Comparison of ENCODE assay signal across 9 cellular contexts in genomic region chr5:6158974-6159863, GRCh38.
DNase-seq lines count a peak whose midpoint lies in the region; ATAC-seq, FAIRE-seq and TF ChIP-seq lines count a peak whose summit lies in the region.
"Had no signal": no experiment of that assay in that cellular context is flagged by ENCODE, and none has a peak within 500 bp of the region (broad histone marks: within the 10 kb centered on the region; RNA-seq: fewer than 3 reads in every experiment).

No MANE protein-coding gene starts in this region.

- no peak overlapping the region for H3K23ac ChIP-seq in H1 (ENCODE audit: insufficient read length)

- peak overlapping the region; percentile 52 for H3K4me3 ChIP-seq in GM23248
- no peak overlapping the region for H3K4me3 ChIP-seq in H1 (ENCODE audit: extremely low read depth in 1 of 4, insufficient read depth in 2 of 4, low read depth in 3 of 4, low read length in 4 of 4)
- H3K4me3 ChIP-seq in tibial nerve, result no peak overlapping the region

- peaks cover 29% of the 10 kb centered on the region for H3F3A ChIP-seq in GM23248 (ENCODE audit: insufficient read depth)

- in situ Hi-C loops in GM23248 (cut with MboI), result no loop called here

- no peak overlapping the region for H2BK20ac ChIP-seq in H1 (ENCODE audit: low read length)

- H3K4me1 Mint-ChIP-seq in osteocyte (ENCODE audit: unreplicated experiment), result no peaks in the 10 kb centered on the region

- peak; percentile 88 for ATAC-seq in omental fat pad (ENCODE audit: low FRiP score)

- no peaks in the 10 kb centered on the region for H3K36me3 ChIP-seq in GM23248 (ENCODE audit: low read depth)
- no peaks in the 10 kb centered on the region for H3K36me3 ChIP-seq in H1 (ENCODE audit: control insufficient read depth in 2 of 4, insufficient read depth in 4 of 4, low read length in 3 of 4)
- H3K36me3 ChIP-seq in tibial nerve, result no peaks in the 10 kb centered on the region

- H4K20me1 ChIP-seq in GM23248 (ENCODE audit: insufficient read depth), result no peaks in the 10 kb centered on the region
- H4K20me1 ChIP-seq in H1 (replicated peaks in 1 of 2; ENCODE audit: control insufficient read depth in 1 of 2, insufficient read depth in 2 of 2, low read length in 2 of 2), result no peaks in the 10 kb centered on the region

- CTCF ChIA-PET in H1 (lab: Charles Lee; ENCODE audit: partially characterized antibody), result no interaction called here

- H2BK120ac ChIP-seq in H1 (replicated peaks; ENCODE audit: low read depth, low read length), result no peak overlapping the region

- H3K79me2 ChIP-seq in GM23248 (ENCODE audit: insufficient read depth), result no peaks in the 10 kb centered on the region
- H3K79me2 ChIP-seq in H1 (ENCODE audit: control insufficient read depth in 1 of 2, insufficient read depth in 2 of 2, low read length in 2 of 2), result no peaks in the 10 kb centered on the region

- DNase-seq in GM23248, result peak; percentile 96
- peak; percentile 65 for DNase-seq in NCI-H69 (lab: John Stamatoyannopoulos, UW)
- no peak for DNase-seq in H1 (ENCODE audit: low read depth in 1 of 2, low spot score in 2 of 2)
- DNase-seq in omental fat pad (ENCODE audit: low spot score), result no peak
- no peak for DNase-seq in UCSD-AML1 (lab: John Stamatoyannopoulos, UW; ENCODE audit: unreplicated experiment)
- DNase-seq in OCI-M2 (lab: John Stamatoyannopoulos, UW; ENCODE audit: unreplicated experiment), result no peak
- no peak for DNase-seq in tibial nerve (ENCODE audit: low spot score in 2 of 2)
- no peak for DNase-seq in osteocyte (ENCODE audit: extremely low spot score, unreplicated experiment)
- DNase-seq: activated CD4-positive, alpha-beta T cell treated with anti-CD3 and anti-CD28 coated beads for 4 hours had no signal

- H3K9ac ChIP-seq in GM23248 (peak overlapping the region; percentile 59), H1 (replicated peaks in 1 of 4; ENCODE audit: extremely low read depth in 1 of 4, low read depth in 3 of 4, low read length in 3 of 4) (no peak overlapping the region)

- H3K9me3 ChIP-seq in GM23248 (ENCODE audit: low read depth), result no peaks in the 10 kb centered on the region
- no peaks in the 10 kb centered on the region for H3K9me3 ChIP-seq in H1 (ENCODE audit: insufficient read depth in 2 of 2, low read depth in 1 of 2, low read length in 1 of 2)
- no peaks in the 10 kb centered on the region for H3K9me3 ChIP-seq in tibial nerve

- TF ChIP-seq EP300 in H1 (IDR thresholded peaks at IDR 0.05; ENCODE audit: borderline replicate concordance in 1 of 2, low read depth in 2 of 2, low read length in 2 of 2) (no peak), tibial nerve (IDR thresholded peaks at IDR 0.05) (no peak)

- peaks cover 4% of the 10 kb centered on the region for H3K9me3 Mint-ChIP-seq in osteocyte (ENCODE audit: unreplicated experiment)

- no peak for FAIRE-seq in H1 (lab: Jason Lieb, UNC)

- H3K56ac ChIP-seq in H1 (replicated peaks; ENCODE audit: insufficient read length, low read depth, low read length), result no peak overlapping the region

- no peak overlapping the region for H3K27ac Mint-ChIP-seq in osteocyte (ENCODE audit: unreplicated experiment)

- H3K4me2 ChIP-seq in GM23248 (ENCODE audit: unreplicated experiment) (peak overlapping the region; percentile 69), H1 (ENCODE audit: insufficient read depth in 1 of 2, low read depth in 2 of 2, low read length in 2 of 2) (0 out of 4 replicates have a peak overlapping the region, but pooled peaks of 1 of the 2 experiments have one; percentile 21)

- H2AFZ ChIP-seq in GM23248, result peak overlapping the region; percentile 61
- H2AFZ ChIP-seq in H1 (ENCODE audit: low read length), result peak overlapping the region; percentile 96

- no peak for TF ChIP-seq POLR2A in H1 (IDR thresholded peaks at IDR 0.05; ENCODE audit: control extremely low read depth in 1 of 2, low read depth in 2 of 2, low read length in 2 of 2)
- TF ChIP-seq POLR2A in tibial nerve (IDR thresholded peaks at IDR 0.05), result no peak

- peak overlapping the region; percentile 89 for H3K27ac ChIP-seq in GM23248
- no peak overlapping the region for H3K27ac ChIP-seq in H1 (ENCODE audit: low read depth, low read length)
- H3K27ac ChIP-seq in tibial nerve, result no peak overlapping the region

- H4K91ac ChIP-seq in H1 (replicated peaks; ENCODE audit: insufficient read length, low read length), result no peak overlapping the region

- H2AK5ac ChIP-seq in H1 (ENCODE audit: low read depth, low read length), result no peak overlapping the region

- no peaks in the 10 kb centered on the region for H3K9me2 ChIP-seq in GM23248 (ENCODE audit: insufficient read depth)

- no peaks in the 10 kb centered on the region for H3K27me3 Mint-ChIP-seq in osteocyte (ENCODE audit: unreplicated experiment)

- TF ChIP-seq CTCF in H1 (IDR thresholded peaks at IDR 0.05; ENCODE audit: control extremely low read depth in 1 of 3, insufficient read depth in 1 of 3, low read depth in 1 of 3, low read length in 3 of 3) (no peak), omental fat pad (IDR thresholded peaks at IDR 0.05) (no peak), tibial nerve (IDR thresholded peaks at IDR 0.05) (no peak), osteocyte (IDR thresholded peaks at IDR 0.05) (no peak)

- H3K18ac ChIP-seq in H1 (ENCODE audit: extremely low read depth, low read length), result no peak overlapping the region

- no peak overlapping the region for H2BK5ac ChIP-seq in H1 (ENCODE audit: low read depth, low read length)

- H3K14ac ChIP-seq in H1 (ENCODE audit: insufficient read length), result no peak overlapping the region

- no peaks in the 10 kb centered on the region for H3K36me3 Mint-ChIP-seq in osteocyte (ENCODE audit: unreplicated experiment)

- no peaks in the 10 kb centered on the region for H3K27me3 ChIP-seq in GM23248 (replicated peaks; ENCODE audit: insufficient read depth)
- H3K27me3 ChIP-seq in H1 (replicated peaks in 1 of 4; ENCODE audit: control insufficient read depth in 3 of 4, extremely low read depth in 1 of 4, insufficient read depth in 3 of 4, low read length in 3 of 4), result no peaks in the 10 kb centered on the region
- no peaks in the 10 kb centered on the region for H3K27me3 ChIP-seq in tibial nerve

- no peak overlapping the region; the same call in 1 of the 2 replicates for H2BK15ac ChIP-seq in H1 (ENCODE audit: low read length)

- H3K4ac ChIP-seq in H1 (replicated peaks; ENCODE audit: insufficient read length, low read depth, low read length), result no peak overlapping the region

- no peaks in the 10 kb centered on the region for H3K23me2 ChIP-seq in H1 (ENCODE audit: low read depth, low read length)

- POLR2A ChIA-PET in H1 (lab: Charles Lee; ENCODE audit: partially characterized antibody), result no interaction called here

- WGBS in GM23248 (ENCODE audit: low coverage in 1 of 2, low lambda C conversion rate in 2 of 2, missing lambda C conversion rate in 2 of 2), 2 experiments, result 24 to 27% methylated on average over 14 of the region's 14 CpGs
- 88% methylated on average over 14 of the region's 14 CpGs; no CpG with 5 or more reads in 1 of the 2 experiments for WGBS in H1 (ENCODE audit: extremely low coverage in 1 of 2, insufficient coverage in 1 of 2, insufficient read length in 1 of 2, insufficient replicate concordance in 2 of 2, low coverage in 1 of 2, low lambda C conversion rate in 2 of 2, missing lambda C conversion rate in 1 of 2), 2 experiments
- 70 to 74% methylated on average over 14 of the region's 14 CpGs for WGBS in tibial nerve, 2 donors

- H4K8ac ChIP-seq in H1 (ENCODE audit: extremely low read depth, insufficient read depth, low read length), result no peak overlapping the region

- H3K4me1 ChIP-seq in GM23248 (ENCODE audit: insufficient read depth), result peaks cover 21% of the 10 kb centered on the region
- peaks cover 0 to 3% (median 1%) of the 10 kb centered on the region in 4 experiments; a peak in 1 of 7 replicates for H3K4me1 ChIP-seq in H1 (replicated peaks in 1 of 4; ENCODE audit: control insufficient read depth in 3 of 4, insufficient read depth in 4 of 4, low read length in 3 of 4)
- no peaks in the 10 kb centered on the region for H3K4me1 ChIP-seq in tibial nerve

- TF ChIP-seq RAD21 in H1 (IDR thresholded peaks at IDR 0.05 in 1 of 2, conservative IDR thresholded peaks at IDR 0.05 in 1 of 2; ENCODE audit: low read depth in 2 of 2, low read length in 2 of 2), result no peak

- H2BK12ac ChIP-seq in H1 (ENCODE audit: low read depth, low read length), result no peak overlapping the region

- H3K79me1 ChIP-seq in H1 (ENCODE audit: low read depth, low read length), result no peaks in the 10 kb centered on the region

- H3K4me3 Mint-ChIP-seq in osteocyte (ENCODE audit: unreplicated experiment), result no peak overlapping the region

- H4K5ac ChIP-seq in H1 (ENCODE audit: insufficient read length, low read depth, low read length), result no peak overlapping the region

TF ChIP-seq in H1, 55 proteins besides CTCF, POLR2A, EP300 and RAD21:
- no peak for TF ChIP-seq JUN (IDR thresholded peaks at IDR 0.05; ENCODE audit: low read depth, low read length)
- TF ChIP-seq CBX8 (IDR thresholded peaks at IDR 0.05; ENCODE audit: borderline replicate concordance, low read depth, low read length), result no peak
- no peak for TF ChIP-seq SRF (IDR thresholded peaks at IDR 0.05; ENCODE audit: low read depth, low read length)
- no peak for TF ChIP-seq SIRT6 (IDR thresholded peaks at IDR 0.05; ENCODE audit: low read length)
- no peak for TF ChIP-seq CHD1 (IDR thresholded peaks at IDR 0.05; ENCODE audit: low read depth, low read length)
- no peak for TF ChIP-seq CREB1 (IDR thresholded peaks at IDR 0.05)
- no peak for TF ChIP-seq TBP (IDR thresholded peaks at IDR 0.05; ENCODE audit: low read depth, low read length)
- TF ChIP-seq HDAC6 (IDR thresholded peaks at IDR 0.05; ENCODE audit: low read depth, low read length), result no peak
- TF ChIP-seq KDM1A (IDR thresholded peaks at IDR 0.05; ENCODE audit: borderline replicate concordance, low read length), result no peak
- TF ChIP-seq TCF12 (IDR thresholded peaks at IDR 0.05; ENCODE audit: low read depth, low read length), result no peak
- no peak for TF ChIP-seq SP2 (IDR thresholded peaks at IDR 0.05; ENCODE audit: low read length)
- TF ChIP-seq CEBPB (IDR thresholded peaks at IDR 0.05; ENCODE audit: low read depth, low read length), result no peak
- TF ChIP-seq PHF8 (conservative IDR thresholded peaks at IDR 0.05; ENCODE audit: low read depth, low read length), result no peak
- TF ChIP-seq POLR2AphosphoS5 (IDR thresholded peaks at IDR 0.05; ENCODE audit: low read depth, low read length), result no peak
- no peak for TF ChIP-seq CTBP2 (IDR thresholded peaks at IDR 0.05; ENCODE audit: borderline replicate concordance, insufficient read depth, insufficient read length, low read length)
- no peak for TF ChIP-seq SAP30 (IDR thresholded peaks at IDR 0.05; ENCODE audit: insufficient read depth, insufficient replicate concordance, low read length)
- TF ChIP-seq BRCA1 (IDR thresholded peaks at IDR 0.05; ENCODE audit: low read depth, low read length), result no peak
- no peak for TF ChIP-seq GTF2F1 (IDR thresholded peaks at IDR 0.05; ENCODE audit: borderline replicate concordance, low read depth, low read length)
TF ChIP-seq in H1: peak in this region for 0.

Comparison
In these comparisons a context has a peak if more than half of its experiments do, and no peak if none do; other contexts are left out.
1. DNase-seq: peak in GM23248 (single experiment) and NCI-H69 (single experiment); none in H1 (0 of 2), omental fat pad (single experiment), UCSD-AML1 (single experiment), OCI-M2 (single experiment), tibial nerve (0 of 2) and osteocyte (single experiment).